In the genomic region with DNA sequence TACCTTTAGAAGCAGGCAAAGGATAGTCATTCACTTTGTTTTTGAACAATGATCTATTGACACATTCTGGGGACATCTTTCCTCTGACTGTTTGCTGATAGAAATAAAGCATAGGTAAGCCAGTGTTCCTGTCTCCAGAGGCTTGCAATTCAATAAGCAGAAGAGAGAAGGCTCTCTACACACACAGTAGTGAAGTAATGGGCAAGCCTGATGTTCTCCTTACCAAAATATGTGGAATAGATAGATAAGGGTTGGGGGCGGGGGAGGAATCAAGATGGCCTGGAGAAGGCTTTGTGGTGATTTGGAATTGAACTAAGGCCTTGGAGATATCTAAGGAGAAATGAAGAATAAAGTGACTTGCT, we compare ENCODE assay signal across 9 cellular contexts. TPM values are rescaled to one million over a fixed set of nuclear protein-coding genes. Genes with fewer than 3 reads are reported as not detected.
DNase-seq lines count a peak whose midpoint lies in the region; ATAC-seq and TF ChIP-seq lines count a peak whose summit lies in the region.
"Had no signal": no experiment of that assay in that cellular context is flagged by ENCODE, and none has a peak within 500 bp of the region (broad histone marks: within the 10 kb centered on the region; RNA-seq: fewer than 3 reads in every experiment).

No MANE protein-coding gene starts in this region.

- DNase-seq in Daoy (ENCODE audit: low read depth) (peak; percentile 5), NCI-H69 (lab: John Stamatoyannopoulos, UW) (peak; percentile 53), amniotic stem cell (lab: John Stamatoyannopoulos, UW) (no peak), psoas muscle (no peak)
- no peak for DNase-seq in central memory CD8-positive, alpha-beta T cell (ENCODE audit: low spot score in 2 of 2)
- DNase-seq: NCI-H2171 had no signal

- H3K4me1 Mint-ChIP-seq in central memory CD8-positive, alpha-beta T cell, result peaks cover 73% of the 10 kb centered on the region
- H3K4me1 Mint-ChIP-seq in nephron, result no peaks in the 10 kb centered on the region

- peaks cover 16% of the 10 kb centered on the region for H3K36me3 Mint-ChIP-seq in central memory CD8-positive, alpha-beta T cell (ENCODE audit: insufficient read depth)
- H3K36me3 Mint-ChIP-seq in nephron (ENCODE audit: low read depth), result peaks cover 11% of the 10 kb centered on the region

- no peak overlapping the region for H3K27ac ChIP-seq in psoas muscle

- peak overlapping the region; percentile 96 for H3K27ac Mint-ChIP-seq in central memory CD8-positive, alpha-beta T cell (ENCODE audit: low read depth)
- peak overlapping the region; percentile 67 to 89 (median 81) for H3K27ac Mint-ChIP-seq in nephron

- 85 to 100% (median 92%) methylated on average over 1 of the region's 1 CpG for WGBS in psoas muscle, 3 donors

- no peaks in the 10 kb centered on the region for H3K9me3 ChIP-seq in psoas muscle

- H3K4me3 Mint-ChIP-seq in central memory CD8-positive, alpha-beta T cell, result peak overlapping the region; percentile 80
- no peak overlapping the region for H3K4me3 Mint-ChIP-seq in nephron

- H3K27me3 ChIP-seq in psoas muscle (ENCODE audit: insufficient read depth in 3 of 3, low read length in 2 of 3), result peaks cover 0 to 1% (median 0%) of the 10 kb centered on the region in 3 donors

- no peak overlapping the region for H3K4me3 ChIP-seq in psoas muscle
- H3K4me3 ChIP-seq: coronary artery had no signal

- H3K27me3 Mint-ChIP-seq in central memory CD8-positive, alpha-beta T cell, result no peaks in the 10 kb centered on the region
- H3K27me3 Mint-ChIP-seq in nephron (ENCODE audit: low read depth), result no peaks in the 10 kb centered on the region

- ATAC-seq in central memory CD8-positive, alpha-beta T cell (replicated peaks; ENCODE audit: extremely low read depth, poor library complexity, severe bottlenecking), result no peak
- ATAC-seq in psoas muscle, result no peak
- no peak for ATAC-seq in GM21515 (IDR thresholded peaks at IDR 0.05; ENCODE audit: unreplicated experiment)

- H3K36me3 ChIP-seq in psoas muscle (ENCODE audit: insufficient read depth in 1 of 2, low read depth in 1 of 2), result no peaks in the 10 kb centered on the region

- TF ChIP-seq CTCF in nephron (IDR thresholded peaks at IDR 0.05; ENCODE audit: unreplicated experiment in 3 of 3), result no peak
- TF ChIP-seq CTCF in psoas muscle (IDR thresholded peaks at IDR 0.05), result no peak

- no peaks in the 10 kb centered on the region for H3K9me3 Mint-ChIP-seq in central memory CD8-positive, alpha-beta T cell
- H3K9me3 Mint-ChIP-seq in nephron, result peaks cover 6% of the 10 kb centered on the region

- intact Hi-C loops in psoas muscle (cut with DNase I), result no loop called here

- no peaks in the 10 kb centered on the region for H3K4me1 ChIP-seq in psoas muscle

RNA-seq across cellular contexts. Expression of gene PAQR8, which starts 27.3 kb away (rescaled TPM):
- total RNA-seq in Daoy (2014; rRNA removed; shearing (Covaris generic)), result 4.1 and 4.2 TPM in 2 replicates
- 1 to 10 TPM in 2 of 4 donors, under 1 TPM in 2; 0.68 to 1.3 (median 1.00) TPM for total RNA-seq in psoas muscle
- polyA plus RNA-seq in psoas muscle, result under 1 TPM; 0.39 to 0.55 (median 0.51) TPM

RNA-seq across cellular contexts. Expression of gene EFHC1, which starts 30.9 kb away (rescaled TPM):
- 16.2 and 20.4 TPM in 2 replicates for total RNA-seq in Daoy (2014; rRNA removed; shearing (Covaris generic))
- 1 to 10 TPM; 1.5 to 2.1 (median 1.7) TPM for total RNA-seq in psoas muscle
- polyA plus RNA-seq in psoas muscle, result 1 to 10 TPM; 2.0 to 3.9 (median 3.0) TPM

Comparison
In these comparisons a context has a peak if more than half of its experiments do, and no peak if none do; other contexts are left out.
1. DNase-seq: peak in Daoy (single experiment) and NCI-H69 (single experiment); none in central memory CD8-positive, alpha-beta T cell (0 of 2), amniotic stem cell (single experiment) and psoas muscle (0 of 2).